Comparison of ENCODE assay signal across 9 cellular contexts in genomic region chr9:130715270-130716077, GRCh38. TPM values are rescaled to one million over a fixed set of nuclear protein-coding genes. Genes with fewer than 3 reads are reported as not detected.
DNase-seq lines count a peak whose midpoint lies in the region; ATAC-seq, FAIRE-seq and TF ChIP-seq lines count a peak whose summit lies in the region.
"Had no signal": no experiment of that assay in that cellular context is flagged by ENCODE, and none has a peak within 500 bp of the region (broad histone marks: within the 10 kb centered on the region; RNA-seq: fewer than 3 reads in every experiment).

No MANE protein-coding gene starts in this region.

- H3K4me3 ChIP-seq in Caco-2 (ENCODE audit: low read depth, low read length): peak overlapping the region; percentile 23
- H3K4me3 ChIP-seq in H1 (ENCODE audit: extremely low read depth in 1 of 4, insufficient read depth in 2 of 4, low read depth in 3 of 4, low read length in 4 of 4): peak overlapping the region in 2 of 4 experiments; percentile 68 to 72; a peak in 3 of 8 replicates
- H3K4me3 ChIP-seq in neuron (ENCODE audit: low read length): peak overlapping the region; percentile 71

- peaks cover 8% of the 10 kb centered on the region for H3K4me1 Mint-ChIP-seq in Caco-2 (ENCODE audit: low read depth, unreplicated experiment)

- H2AFZ ChIP-seq in H1 (ENCODE audit: low read length) (no peak overlapping the region), neuron (ENCODE audit: low read depth, low read length) (no peak overlapping the region)

- H2BK20ac ChIP-seq in H1 (ENCODE audit: low read length): no peak overlapping the region

- H3K23me2 ChIP-seq in H1 (ENCODE audit: low read depth, low read length): peaks cover 5% of the 10 kb centered on the region

- no peak overlapping the region for H2BK12ac ChIP-seq in H1 (ENCODE audit: low read depth, low read length)

- no peaks in the 10 kb centered on the region for H3K9me3 ChIP-seq in Caco-2
- no peaks in the 10 kb centered on the region for H3K9me3 ChIP-seq in H1 (ENCODE audit: insufficient read depth in 2 of 2, low read depth in 1 of 2, low read length in 1 of 2)
- H3K9me3 ChIP-seq in neuron (ENCODE audit: low read length): no peaks in the 10 kb centered on the region

- no peak overlapping the region; a peak in 1 of 7 replicates for H3K9ac ChIP-seq in H1 (replicated peaks in 1 of 4; ENCODE audit: extremely low read depth in 1 of 4, low read depth in 3 of 4, low read length in 3 of 4)

- no peak overlapping the region for H2BK15ac ChIP-seq in H1 (ENCODE audit: low read length)

- no peak overlapping the region for H3K18ac ChIP-seq in H1 (ENCODE audit: extremely low read depth, low read length)

- H4K8ac ChIP-seq in H1 (ENCODE audit: extremely low read depth, insufficient read depth, low read length): no peak overlapping the region

- H3K4me1 ChIP-seq in Caco-2 (peaks cover 22% of the 10 kb centered on the region), H1 (replicated peaks in 1 of 4; ENCODE audit: control insufficient read depth in 3 of 4, insufficient read depth in 4 of 4, low read length in 3 of 4) (peaks cover 2 to 9% (median 3%) of the 10 kb centered on the region in 4 experiments; a peak in 4 of 7 replicates), neuron (ENCODE audit: insufficient read depth, low read length) (peaks cover 20% of the 10 kb centered on the region)

- peaks cover 0 to 16% of the 10 kb centered on the region in 2 experiments for H4K20me1 ChIP-seq in H1 (replicated peaks in 1 of 2; ENCODE audit: control insufficient read depth in 1 of 2, insufficient read depth in 2 of 2, low read length in 2 of 2)

- CTCF ChIA-PET in Caco-2 (lab: Charles Lee) (no interaction called here), H1 (lab: Charles Lee; ENCODE audit: partially characterized antibody) (interaction anchor here (0.8 to 3.2 kb wide), 8 partner anchors 9 to 151 kb away, joined by 3 to 29 read pairs (median 5); no protein-coding TSS in a partner anchor)

- no peaks in the 10 kb centered on the region for H3K9me3 Mint-ChIP-seq in Caco-2 (ENCODE audit: unreplicated experiment)

- TF ChIP-seq EP300 in H1 (IDR thresholded peaks at IDR 0.05; ENCODE audit: borderline replicate concordance in 1 of 2, low read depth in 2 of 2, low read length in 2 of 2): no peak

- peak overlapping the region; percentile 84 to 96 for H3K4me2 ChIP-seq in H1 (ENCODE audit: insufficient read depth in 1 of 2, low read depth in 2 of 2, low read length in 2 of 2)

- intact Hi-C loops in Caco-2 (cut with micrococcal nuclease; ENCODE audit: unreplicated experiment): no loop called here

- H2BK120ac ChIP-seq in H1 (replicated peaks; ENCODE audit: low read depth, low read length): no peak overlapping the region

- WGBS in H1 (ENCODE audit: extremely low coverage in 1 of 2, insufficient coverage in 1 of 2, insufficient read length in 1 of 2, insufficient replicate concordance in 2 of 2, low coverage in 1 of 2, low lambda C conversion rate in 2 of 2, missing lambda C conversion rate in 1 of 2), 2 experiments: 83% methylated on average over 7 of the region's 7 CpGs; no CpG with 5 or more reads in 1 of the 2 experiments

- no peak overlapping the region for H2AK5ac ChIP-seq in H1 (ENCODE audit: low read depth, low read length)

- H3K4me3 Mint-ChIP-seq in Caco-2 (ENCODE audit: unreplicated experiment): peak overlapping the region; percentile 96

- H3K36me3 ChIP-seq in Caco-2 (ENCODE audit: control insufficient read depth, insufficient read depth, low read length): no peaks in the 10 kb centered on the region
- H3K36me3 ChIP-seq in H1 (ENCODE audit: control insufficient read depth in 2 of 4, insufficient read depth in 4 of 4, low read length in 3 of 4): no peaks in the 10 kb centered on the region; a peak in 1 of 8 replicates
- H3K36me3 ChIP-seq in neuron (ENCODE audit: insufficient read depth, low read length): no peaks in the 10 kb centered on the region

- no peak for TF ChIP-seq POLR2A in H1 (IDR thresholded peaks at IDR 0.05; ENCODE audit: control extremely low read depth in 1 of 2, low read depth in 2 of 2, low read length in 2 of 2)

- H3K27me3 ChIP-seq in Caco-2 (replicated peaks; ENCODE audit: control insufficient read depth, insufficient read depth, low read length): no peaks in the 10 kb centered on the region
- no peaks in the 10 kb centered on the region for H3K27me3 ChIP-seq in H1 (replicated peaks in 1 of 4; ENCODE audit: control insufficient read depth in 3 of 4, extremely low read depth in 1 of 4, insufficient read depth in 3 of 4, low read length in 3 of 4)
- H3K27me3 ChIP-seq in neuron (ENCODE audit: insufficient read depth, low read length): no peaks in the 10 kb centered on the region

- no peak overlapping the region for H3K23ac ChIP-seq in H1 (ENCODE audit: insufficient read length)

- H3K27ac ChIP-seq in H1 (ENCODE audit: low read depth, low read length): no peak overlapping the region

- no peak overlapping the region for H3K56ac ChIP-seq in H1 (replicated peaks; ENCODE audit: insufficient read length, low read depth, low read length)

- H3K36me3 Mint-ChIP-seq in Caco-2 (ENCODE audit: insufficient read depth, unreplicated experiment): peaks cover 18% of the 10 kb centered on the region

- H3K4ac ChIP-seq in H1 (replicated peaks; ENCODE audit: insufficient read length, low read depth, low read length): no peak overlapping the region

- H4K91ac ChIP-seq in H1 (replicated peaks; ENCODE audit: insufficient read length, low read length): no peak overlapping the region

- no peak overlapping the region for H4K5ac ChIP-seq in H1 (ENCODE audit: insufficient read length, low read depth, low read length)

- no peak for TF ChIP-seq CTCF in Caco-2 (IDR thresholded peaks at IDR 0.05; ENCODE audit: insufficient read depth in 1 of 2, low read depth in 1 of 2, low read length in 1 of 2, severe bottlenecking in 1 of 2, unreplicated experiment in 1 of 2)
- no peak for TF ChIP-seq CTCF in H1 (IDR thresholded peaks at IDR 0.05; ENCODE audit: control extremely low read depth in 1 of 3, insufficient read depth in 1 of 3, low read depth in 1 of 3, low read length in 3 of 3)

- POLR2A ChIA-PET in Caco-2 (lab: Charles Lee): no interaction called here
- POLR2A ChIA-PET in H1 (lab: Charles Lee; ENCODE audit: partially characterized antibody): interaction anchor here (0.9 to 1.3 kb wide), 4 partner anchors 10 to 41 kb away, joined by 3 to 6 read pairs (median 3); no protein-coding TSS in a partner anchor

- DNase-seq in Caco-2: no peak
- DNase-seq in NCI-H69 (lab: John Stamatoyannopoulos, UW): peak; percentile 29
- DNase-seq in H1 (ENCODE audit: low read depth in 1 of 2, low spot score in 2 of 2): no peak
- no peak for DNase-seq in COLO668 (lab: John Stamatoyannopoulos, UW; ENCODE audit: unreplicated experiment)
- no peak for DNase-seq in stimulated activated CD8-positive, alpha-beta memory T cell treated with anti-CD3 and anti-CD28 coated beads, Interleukin-4, amount 100 ng/mL, for 48 hours
- DNase-seq: NK-92 treated with Interleukin-12 subunit alpha and Interleukin-12 subunit beta, amount 100 ng/mL, for 24 hours had no signal

- H3K14ac ChIP-seq in H1 (ENCODE audit: insufficient read length): no peak overlapping the region

- no TSS peak for BruUV-seq in Caco-2 (replicated peaks; lab: Mats Ljungman, UMichigan)

- H3K79me1 ChIP-seq in H1 (ENCODE audit: low read depth, low read length): peaks cover 5% of the 10 kb centered on the region

- no peak overlapping the region for H3K27ac Mint-ChIP-seq in Caco-2 (ENCODE audit: unreplicated experiment)

- no peaks in the 10 kb centered on the region for H3K27me3 Mint-ChIP-seq in Caco-2 (ENCODE audit: insufficient read depth, unreplicated experiment)

- TF ChIP-seq RAD21 in H1 (IDR thresholded peaks at IDR 0.05 in 1 of 2, conservative IDR thresholded peaks at IDR 0.05 in 1 of 2; ENCODE audit: low read depth in 2 of 2, low read length in 2 of 2): no peak

- no peak overlapping the region for H2BK5ac ChIP-seq in H1 (ENCODE audit: low read depth, low read length)

- no peak for FAIRE-seq in H1 (lab: Jason Lieb, UNC)

- peaks cover 0 to 70% of the 10 kb centered on the region in 2 experiments; a peak in 3 of 4 replicates for H3K79me2 ChIP-seq in H1 (ENCODE audit: control insufficient read depth in 1 of 2, insufficient read depth in 2 of 2, low read length in 2 of 2)

- ATAC-seq in HG03520 (IDR thresholded peaks at IDR 0.05; ENCODE audit: unreplicated experiment) (no peak), GM18498 (IDR thresholded peaks at IDR 0.05; ENCODE audit: unreplicated experiment) (no peak)

TF ChIP-seq in H1, 55 proteins besides CTCF, POLR2A, EP300 and RAD21 (continues in another document):
- TF ChIP-seq FOSL1 (IDR thresholded peaks at IDR 0.05; ENCODE audit: insufficient read depth, low read depth, low read length): no peak
- no peak for TF ChIP-seq CEBPB (IDR thresholded peaks at IDR 0.05; ENCODE audit: low read depth, low read length)
- TF ChIP-seq POU5F1 (IDR thresholded peaks at IDR 0.05; ENCODE audit: low read depth, low read length): no peak
- TF ChIP-seq HDAC6 (IDR thresholded peaks at IDR 0.05; ENCODE audit: low read depth, low read length): no peak
- TF ChIP-seq SIX5 (IDR thresholded peaks at IDR 0.05; ENCODE audit: low read depth, low read length): no peak
- no peak for TF ChIP-seq JUND (IDR thresholded peaks at IDR 0.05; ENCODE audit: low read length)
- TF ChIP-seq TCF12 (IDR thresholded peaks at IDR 0.05; ENCODE audit: low read depth, low read length): no peak

RNA-seq across cellular contexts. Expression of gene EXOSC2, which starts 21.9 kb away (rescaled TPM):
- total RNA-seq in Caco-2 (2022): 59.1 and 68.4 TPM in 2 replicates
- 84.3 and 93.6 TPM in 2 replicates for total RNA-seq in H1 (2021; fragmentation: NEBNext Ultra II Directional; extraction: Animal tissue kit (Norgen Biotek cat#: 25700))
- polyA plus RNA-seq in H1 (2011; rRNA removed): 39.3 and 47.8 TPM in 2 replicates
- 67.9 TPM for polyA plus RNA-seq in H1 (2011; cell fraction: cytosol; rRNA removed)
- polyA plus RNA-seq in H1 (2011; cell fraction: nucleus; rRNA removed): 45.9 TPM
- 65.5 to 78.6 TPM (median 69.6 TPM) in 4 replicates for polyA plus RNA-seq in H1 (2012, experiment 1 of 2)
- polyA plus RNA-seq in H1 (2012, experiment 2 of 2): 24.0 TPM
- 34.7 TPM for polyA plus RNA-seq in H1 (2013, experiment 1 of 2)
- 33.1 TPM for polyA plus RNA-seq in H1 (2013, experiment 2 of 2)
- 96.3 and 109 TPM in 2 replicates for polyA minus RNA-seq in H1 (2011; rRNA and poly(A)+ RNA removed)
- polyA minus RNA-seq in H1 (2011; cell fraction: cytosol; rRNA and poly(A)+ RNA removed): 41.5 TPM
- polyA minus RNA-seq in H1 (2011; cell fraction: nucleus; rRNA and poly(A)+ RNA removed): 62.0 TPM

RNA-seq across cellular contexts. Expression of gene PRDM12, which starts 51.1 kb away (rescaled TPM):
- 0.32 and 0.34 TPM in 2 replicates for total RNA-seq in Caco-2 (2022)
- total RNA-seq in H1 (2021; fragmentation: NEBNext Ultra II Directional; extraction: Animal tissue kit (Norgen Biotek cat#: 25700)): 0.13 and 0.22 TPM in 2 replicates
- polyA plus RNA-seq in H1 (2011; rRNA removed): 0.14 and 0.20 TPM in 2 replicates
- 0.08 TPM for polyA plus RNA-seq in H1 (2011; cell fraction: cytosol; rRNA removed)
- 0.26 TPM for polyA plus RNA-seq in H1 (2011; cell fraction: nucleus; rRNA removed)
- 0.11 to 0.19 TPM (median 0.13 TPM) in 3 of 4 replicates, not detected in the other for polyA plus RNA-seq in H1 (2012, experiment 1 of 2)
- 0.14 TPM for polyA plus RNA-seq in H1 (2012, experiment 2 of 2)
- 0.02 TPM for polyA plus RNA-seq in H1 (2013, experiment 1 of 2)
- polyA plus RNA-seq in H1 (2013, experiment 2 of 2): 0.06 TPM
- 0.07 TPM in 1 of 2 replicates, not detected in the other for polyA minus RNA-seq in H1 (2011; rRNA and poly(A)+ RNA removed)
- polyA minus RNA-seq in H1 (2011; cell fraction: cytosol; rRNA and poly(A)+ RNA removed): not detected
- not detected for polyA minus RNA-seq in H1 (2011; cell fraction: nucleus; rRNA and poly(A)+ RNA removed)
